ENCODE assay signal across 2 cellular contexts in genomic region chr9:18720691-18721090, GRCh38.
TF ChIP-seq lines count a peak whose summit lies in the region.

No MANE protein-coding gene starts in this region.

TF ChIP-seq in SK-N-SH treated with all-trans-retinoic acid at 6 μM for 48 hours, 23 proteins besides CTCF, POLR2A, EP300 and RAD21 (continued from another document):
- TF ChIP-seq OSR1 (CRISPR knock-in tag; IDR thresholded peaks at IDR 0.05) (no peak), ZNF70 (CRISPR knock-in tag; IDR thresholded peaks at IDR 0.05) (no peak), ZFP3 (CRISPR knock-in tag; IDR thresholded peaks at IDR 0.05) (no peak), SNAI2 (CRISPR knock-in tag; IDR thresholded peaks at IDR 0.05) (no peak)

TF ChIP-seq in SK-N-SH, 30 proteins besides CTCF, POLR2A, EP300 and RAD21 (continued from another document):
- TF ChIP-seq REST (IDR thresholded peaks at IDR 0.05; ENCODE audit: low read depth, low read length) = no peak
- no peak for TF ChIP-seq JUND (IDR thresholded peaks at IDR 0.05)
- no peak for TF ChIP-seq ELF1 (IDR thresholded peaks at IDR 0.05)
- no peak for TF ChIP-seq TCF12 (IDR thresholded peaks at IDR 0.05)
